In the genomic region with DNA sequence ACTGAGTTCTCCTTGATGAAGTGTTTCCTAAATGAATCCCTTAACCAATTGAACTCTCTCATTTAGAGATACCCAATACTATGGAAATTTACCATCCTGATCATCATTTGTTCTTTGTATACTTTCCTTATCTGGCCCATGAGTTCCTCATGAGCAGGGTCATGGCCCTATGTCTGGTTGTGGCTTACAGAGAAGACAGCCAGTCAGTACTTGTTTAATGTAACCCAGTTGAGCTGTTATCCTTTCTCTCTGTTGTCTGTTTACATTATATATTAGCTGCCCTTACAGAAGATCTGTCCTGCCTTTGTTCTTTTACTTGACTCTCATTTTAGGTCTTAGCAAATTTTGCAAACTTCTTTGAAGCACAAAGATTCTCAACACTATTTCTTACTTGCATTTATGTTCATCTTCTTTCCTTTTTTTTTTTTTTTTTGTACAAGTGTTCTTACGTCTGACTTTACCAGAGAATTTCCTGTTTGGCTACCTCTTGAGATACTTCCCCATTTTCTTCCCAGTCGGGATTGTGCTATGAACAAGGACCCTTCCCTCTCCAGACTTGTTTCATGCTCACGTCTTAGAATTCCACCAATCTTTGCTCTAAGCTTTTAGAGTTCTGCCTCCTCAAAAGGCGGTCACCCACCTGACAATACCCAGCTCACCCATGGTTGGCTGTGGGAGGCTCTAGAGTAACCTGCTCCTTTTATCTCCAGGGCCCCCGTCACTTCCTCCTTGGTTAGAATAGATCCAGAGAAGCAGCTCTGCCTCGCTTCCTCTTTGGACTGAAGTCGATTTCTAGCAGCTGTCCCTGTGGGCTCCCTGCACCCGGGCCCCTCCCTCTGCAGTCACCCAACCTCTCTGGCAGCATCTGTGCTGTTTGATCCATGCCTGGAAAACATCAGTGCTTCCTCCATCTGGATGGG, we compare ENCODE assay signal across 8 cellular contexts.
DNase-seq lines count a peak whose midpoint lies in the region; ATAC-seq lines count a peak whose summit lies in the region.

No MANE protein-coding gene starts in this region.

- DNase-seq in T follicular helper cell (ENCODE audit: low read depth), result peak; percentile 21
- peak; percentile 4 to 69 (median 34) for DNase-seq in head of caudate nucleus
- DNase-seq in stimulated activated CD8-positive, alpha-beta memory T cell treated with anti-CD3 and anti-CD28 coated beads, Interleukin-12 subunit alpha, Interleukin-12 subunit beta, amount 100 ng/mL, for 1 hour (ENCODE audit: low read depth), result peak; percentile 11
- DNase-seq in AG20443 (ENCODE audit: low spot score), result no peak
- DNase-seq in AG08395 (ENCODE audit: low spot score), result no peak
- no peak for DNase-seq in activated effector memory CD4-positive, alpha-beta T cell treated with anti-CD3 and anti-CD28 coated beads, Interleukin-2, amount 50 U/mL, for 16 hours

- ATAC-seq in HG02885 (IDR thresholded peaks at IDR 0.05; ENCODE audit: poor library complexity, unreplicated experiment) (peak; percentile 54), GM21723 (IDR thresholded peaks at IDR 0.05; ENCODE audit: unreplicated experiment) (no peak)

- intact Hi-C loops in head of caudate nucleus (cut with DNase I), result no loop called here

Comparison
In these comparisons a context has a peak if more than half of its experiments do, and no peak if none do; other contexts are left out.
1. DNase-seq: peak in T follicular helper cell (single experiment), head of caudate nucleus (42 of 42) and stimulated activated CD8-positive, alpha-beta memory T cell treated with anti-CD3 and anti-CD28 coated beads, Interleukin-12 subunit alpha, Interleukin-12 subunit beta, amount 100 ng/mL, for 1 hour (single experiment); none in AG20443 (single experiment), AG08395 (single experiment) and activated effector memory CD4-positive, alpha-beta T cell treated with anti-CD3 and anti-CD28 coated beads, Interleukin-2, amount 50 U/mL, for 16 hours (single experiment).